8 cellular contexts compared by ENCODE assay signal in the genomic region with DNA sequence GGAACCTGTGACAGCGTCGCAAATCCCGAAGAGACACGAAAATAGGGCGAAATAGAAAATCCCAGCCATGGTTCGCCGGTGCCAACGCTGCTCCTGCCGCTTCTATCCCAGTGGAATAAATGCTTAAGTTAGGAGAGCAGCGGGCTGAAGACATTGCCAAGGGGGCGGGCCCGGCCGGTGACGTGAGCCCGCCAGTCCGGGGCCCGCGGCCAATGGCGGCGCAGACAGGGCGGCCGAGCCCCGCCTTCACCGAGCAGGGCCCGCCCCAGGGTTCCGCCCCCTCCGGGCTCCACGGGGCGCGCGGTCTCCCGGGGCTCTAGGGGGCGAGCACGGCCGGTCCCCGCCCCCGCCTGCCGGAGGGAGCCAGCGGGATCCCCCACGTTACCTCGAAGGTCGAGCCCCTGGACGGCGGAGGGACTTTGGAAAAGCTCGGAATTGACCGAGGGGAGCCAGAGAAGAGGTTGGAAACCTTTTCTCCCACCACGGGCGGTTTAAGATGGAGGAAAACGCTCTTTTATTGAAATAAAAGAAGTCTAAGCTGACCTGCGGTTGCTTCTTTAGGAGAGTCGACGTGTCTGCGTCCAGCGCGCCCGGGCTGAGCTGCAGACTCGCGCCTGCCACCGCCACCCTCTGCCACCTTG. TPM values are rescaled to one million over a fixed set of nuclear protein-coding genes. Genes with fewer than 3 reads are reported as not detected.
DNase-seq lines count a peak whose midpoint lies in the region; ATAC-seq and TF ChIP-seq lines count a peak whose summit lies in the region.

A gene (minus strand): TSS at position 125 of the 641 bp plus-strand sequence. CDS start 56 bp downstream, at position 69.

- H3K4me1 Mint-ChIP-seq in CD4-positive, alpha-beta memory T cell: peaks cover 31 to 54% (median 44%) of the 10 kb centered on the region in 4 donors

- no peaks in the 10 kb centered on the region for H3K9me3 ChIP-seq in CD4-positive, alpha-beta memory T cell (ENCODE audit: control insufficient read depth in 1 of 2, low read length in 2 of 2)
- no peaks in the 10 kb centered on the region for H3K9me3 ChIP-seq in PC-3 (ENCODE audit: low read length)
- no peaks in the 10 kb centered on the region for H3K9me3 ChIP-seq in esophagus muscularis mucosa
- no peaks in the 10 kb centered on the region for H3K9me3 ChIP-seq in muscle layer of colon (ENCODE audit: low read length)

- TF ChIP-seq POLR2A in esophagus muscularis mucosa (IDR thresholded peaks at IDR 0.05; ENCODE audit: low read depth): no peak

- H3K27me3 ChIP-seq in CD4-positive, alpha-beta memory T cell (ENCODE audit: insufficient read depth, low read length): peaks cover 6% of the 10 kb centered on the region
- peaks cover 55% of the 10 kb centered on the region for H3K27me3 ChIP-seq in HL-60 (ENCODE audit: insufficient read depth, poor library complexity, severe bottlenecking)
- peaks cover 26% of the 10 kb centered on the region for H3K27me3 ChIP-seq in PC-3 (ENCODE audit: low read length)
- H3K27me3 ChIP-seq in esophagus muscularis mucosa: peaks cover 0 to 31% (median 6%) of the 10 kb centered on the region in 4 donors
- H3K27me3 ChIP-seq in muscle layer of colon (ENCODE audit: control insufficient read depth in 1 of 2, insufficient read depth in 2 of 2, low read length in 2 of 2): peaks cover 5 to 11% of the 10 kb centered on the region in 2 donors

- H3F3A ChIP-seq in PC-3 (ENCODE audit: low read length, unreplicated experiment): no peaks in the 10 kb centered on the region

- H3K4me1 ChIP-seq in CD4-positive, alpha-beta memory T cell (ENCODE audit: insufficient read depth, low read length): peaks cover 45% of the 10 kb centered on the region
- H3K4me1 ChIP-seq in PC-3 (ENCODE audit: insufficient read depth, low read length) (peaks cover 18% of the 10 kb centered on the region; the same call in 1 of the 2 replicates), esophagus muscularis mucosa (peaks cover 16 to 56% (median 42%) of the 10 kb centered on the region in 4 donors), muscle layer of colon (ENCODE audit: insufficient read depth, low read length) (peaks cover 19% of the 10 kb centered on the region)

- H3K4me3 Mint-ChIP-seq in CD4-positive, alpha-beta memory T cell: peak within 1 kb of the TSS; percentile 94 to 99 (median 96)

- no peaks in the 10 kb centered on the region for H3K9me2 ChIP-seq in PC-3 (replicated peaks; ENCODE audit: low read length)

- H4K20me1 ChIP-seq in PC-3 (ENCODE audit: low read length): no peaks in the 10 kb centered on the region

- H3K9ac ChIP-seq in PC-3 (ENCODE audit: low read length) (peak within 1 kb of the TSS; percentile 61), muscle layer of colon (ENCODE audit: low read length) (peak within 1 kb of the TSS; percentile 60)

- TF ChIP-seq EP300 in esophagus muscularis mucosa (IDR thresholded peaks at IDR 0.05): no peak

- H3K9me3 Mint-ChIP-seq in CD4-positive, alpha-beta memory T cell: no peaks in the 10 kb centered on the region

- TF ChIP-seq CTCF in GM20000 (IDR thresholded peaks at IDR 0.05; ENCODE audit: extremely low read depth, missing control alignments): no peak
- no peak for TF ChIP-seq CTCF in HL-60 (IDR thresholded peaks at IDR 0.05; ENCODE audit: insufficient read depth, low read length)
- TF ChIP-seq CTCF in PC-3 (conservative IDR thresholded peaks at IDR 0.05; ENCODE audit: low read depth, low read length): peak; percentile 32; the same call in 1 of the 2 replicates
- TF ChIP-seq CTCF in esophagus muscularis mucosa (IDR thresholded peaks at IDR 0.05): peak in 2 of 3 experiments; percentile 34 to 37

- POLR2A ChIA-PET in CD4-positive, alpha-beta memory T cell (lab: Charles Lee; ENCODE audit: partially characterized antibody): interaction anchor here (0.7 to 5.9 kb wide), 11 partner anchors 14 to 149 kb away, joined by 3 to 160 read pairs (median 6); no protein-coding TSS in a partner anchor
- POLR2A ChIA-PET in PC-3 (lab: Charles Lee; ENCODE audit: unreplicated experiment): interaction anchor here (0.6 kb wide), 1 partner anchor 21 kb away, joined by 5 read pairs; no protein-coding TSS in a partner anchor

- peak; percentile 78 to 93 (median 90) for DNase-seq in CD4-positive, alpha-beta memory T cell
- DNase-seq in GM20000 (ENCODE audit: low spot score) (peak; percentile 94), HL-60 (ENCODE audit: low read depth in 1 of 2, low spot score in 1 of 2) (no peak), PC-3 (peak; percentile 87), activated T-helper 1 cell treated with Interleukin-2 at 50 U/mL for 16 hours (ENCODE audit: low read depth) (peak; percentile 85), esophagus muscularis mucosa (ENCODE audit: extremely low spot score) (no peak)
- DNase-seq in stimulated activated CD8-positive, alpha-beta memory T cell treated with anti-CD3 and anti-CD28 coated beads, Interleukin-4, amount 100 ng/mL, for 48 hours: peak; percentile 84

- peak within 1 kb of the TSS; percentile 100 for H3K4me2 ChIP-seq in PC-3 (ENCODE audit: low read length)

- H3K36me3 Mint-ChIP-seq in CD4-positive, alpha-beta memory T cell: peaks cover 14 to 37% of the 10 kb centered on the region in 2 donors

- peak within 1 kb of the TSS; percentile 85 to 99 (median 95) for H3K27ac Mint-ChIP-seq in CD4-positive, alpha-beta memory T cell

- no peaks in the 10 kb centered on the region for H3K36me3 ChIP-seq in CD4-positive, alpha-beta memory T cell (ENCODE audit: insufficient read depth, low read length)
- no peaks in the 10 kb centered on the region for H3K36me3 ChIP-seq in PC-3 (ENCODE audit: low read depth, low read length)
- H3K36me3 ChIP-seq in esophagus muscularis mucosa: no peaks in the 10 kb centered on the region
- H3K36me3 ChIP-seq in muscle layer of colon (ENCODE audit: insufficient read depth, low read length): no peaks in the 10 kb centered on the region

- BruUV-seq in PC-3 (replicated peaks; lab: Mats Ljungman, UMichigan): TSS peak; percentile 82

- peak within 1 kb of the TSS; percentile 79 for H3K27ac ChIP-seq in CD4-positive, alpha-beta memory T cell (ENCODE audit: low read depth, low read length)
- H3K27ac ChIP-seq in HL-60 (replicated peaks): no peak within 1 kb of the TSS
- H3K27ac ChIP-seq in PC-3 (ENCODE audit: low read length): no peak within 1 kb of the TSS
- peak within 1 kb of the TSS; percentile 82 to 89 (median 85) for H3K27ac ChIP-seq in esophagus muscularis mucosa (replicated peaks in 1 of 4)
- peak within 1 kb of the TSS; percentile 83 for H3K27ac ChIP-seq in muscle layer of colon (ENCODE audit: low read depth, low read length)

- H2AFZ ChIP-seq in PC-3 (ENCODE audit: low read length): peak within 1 kb of the TSS; percentile 96

- intact Hi-C loops in CD4-positive, alpha-beta memory T cell (cut with micrococcal nuclease): loop anchor here (1.0 to 10.0 kb wide), 6 partner anchors 43 to 1975 kb away; a partner anchor contains a TSS
- intact Hi-C loops in PC-3 (cut with micrococcal nuclease): loop anchor here (1.0 to 10.0 kb wide), 9 partner anchors 39 to 1407 kb away; no protein-coding TSS in a partner anchor
- intact Hi-C loops in esophagus muscularis mucosa (cut with DNase I): loop anchor here (2.0 to 10.0 kb wide), 4 partner anchors 135 to 1835 kb away; no protein-coding TSS in a partner anchor

- WGBS in esophagus muscularis mucosa: under 1% methylated on average over 32 of the region's 59 CpGs

- H3K4me3 ChIP-seq in CD4-positive, alpha-beta memory T cell (ENCODE audit: low read length in 2 of 2): peak within 1 kb of the TSS; percentile 88 to 90
- H3K4me3 ChIP-seq in HL-60 (replicated peaks; ENCODE audit: insufficient read depth, low read length): peak within 1 kb of the TSS; percentile 15
- peak within 1 kb of the TSS; percentile 96 for H3K4me3 ChIP-seq in PC-3 (ENCODE audit: low read length)
- H3K4me3 ChIP-seq in esophagus muscularis mucosa: peak within 1 kb of the TSS; percentile 70 to 83 (median 78)
- H3K4me3 ChIP-seq in muscle layer of colon (ENCODE audit: low read depth in 1 of 2, low read length in 2 of 2): peak within 1 kb of the TSS; percentile 75 to 93

- peak; percentile 70 for ATAC-seq in PC-3

- H3K27me3 Mint-ChIP-seq in CD4-positive, alpha-beta memory T cell: peaks cover 20 to 28% of the 10 kb centered on the region in 2 donors

- no peaks in the 10 kb centered on the region for H3K79me2 ChIP-seq in PC-3 (ENCODE audit: low read length)

- CTCF ChIA-PET in CD4-positive, alpha-beta memory T cell (lab: Charles Lee; ENCODE audit: partially characterized antibody): interaction anchor here (0.7 to 4.9 kb wide), 18 partner anchors 11 to 887 kb away, joined by 3 to 46 read pairs (median 6); no protein-coding TSS in a partner anchor
- CTCF ChIA-PET in PC-3 (lab: Charles Lee): interaction anchor here (0.5 to 1.2 kb wide), 2 partner anchors 129 to 425 kb away, joined by 3 read pairs; no protein-coding TSS in a partner anchor

RNA-seq across cellular contexts. Expression of the gene that starts here (rescaled TPM):
- 100 to 1,000 TPM; 131 to 132 TPM for total RNA-seq in CD4-positive, alpha-beta memory T cell
- polyA plus RNA-seq in CD4-positive, alpha-beta memory T cell: 10 to 100 TPM; 20.9 to 29.0 TPM
- total RNA-seq in PC-3 (2014; rRNA removed): 3.3 and 3.6 TPM in 2 replicates
- 10 to 100 TPM; 15.4 to 25.9 (median 20.2) TPM for total RNA-seq in esophagus muscularis mucosa

Comparison
In these comparisons a context has a peak if more than half of its experiments do, and no peak if none do; other contexts are left out.
1. RNA of the gene that starts here (total RNA-seq): 131 to 132 TPM in CD4-positive, alpha-beta memory T cell; 15.4 to 25.9 TPM in esophagus muscularis mucosa and 3.3 to 3.6 TPM in PC-3; every median in the first group is over 4 times any median in the second.
2. DNase-seq: peak in CD4-positive, alpha-beta memory T cell (5 of 5), GM20000 (single experiment), PC-3 (single experiment), activated T-helper 1 cell treated with Interleukin-2 at 50 U/mL for 16 hours (single experiment) and stimulated activated CD8-positive, alpha-beta memory T cell treated with anti-CD3 and anti-CD28 coated beads, Interleukin-4, amount 100 ng/mL, for 48 hours (single experiment); none in HL-60 (0 of 2) and esophagus muscularis mucosa (single experiment).
3. H3K27ac ChIP-seq: peak in CD4-positive, alpha-beta memory T cell (single experiment), esophagus muscularis mucosa (4 of 4) and muscle layer of colon (single experiment); none in HL-60 (single experiment) and PC-3 (single experiment).
4. H3K4me3 ChIP-seq: peak in every context shown above with its lines; median percentile 96 in PC-3; 89 in CD4-positive, alpha-beta memory T cell; 84 in muscle layer of colon; 78 in esophagus muscularis mucosa; 15 in HL-60.
5. CTCF ChIP-seq: peak in PC-3 (single experiment) and esophagus muscularis mucosa (2 of 3); none in GM20000 (single experiment) and HL-60 (single experiment).